In the genomic region with DNA sequence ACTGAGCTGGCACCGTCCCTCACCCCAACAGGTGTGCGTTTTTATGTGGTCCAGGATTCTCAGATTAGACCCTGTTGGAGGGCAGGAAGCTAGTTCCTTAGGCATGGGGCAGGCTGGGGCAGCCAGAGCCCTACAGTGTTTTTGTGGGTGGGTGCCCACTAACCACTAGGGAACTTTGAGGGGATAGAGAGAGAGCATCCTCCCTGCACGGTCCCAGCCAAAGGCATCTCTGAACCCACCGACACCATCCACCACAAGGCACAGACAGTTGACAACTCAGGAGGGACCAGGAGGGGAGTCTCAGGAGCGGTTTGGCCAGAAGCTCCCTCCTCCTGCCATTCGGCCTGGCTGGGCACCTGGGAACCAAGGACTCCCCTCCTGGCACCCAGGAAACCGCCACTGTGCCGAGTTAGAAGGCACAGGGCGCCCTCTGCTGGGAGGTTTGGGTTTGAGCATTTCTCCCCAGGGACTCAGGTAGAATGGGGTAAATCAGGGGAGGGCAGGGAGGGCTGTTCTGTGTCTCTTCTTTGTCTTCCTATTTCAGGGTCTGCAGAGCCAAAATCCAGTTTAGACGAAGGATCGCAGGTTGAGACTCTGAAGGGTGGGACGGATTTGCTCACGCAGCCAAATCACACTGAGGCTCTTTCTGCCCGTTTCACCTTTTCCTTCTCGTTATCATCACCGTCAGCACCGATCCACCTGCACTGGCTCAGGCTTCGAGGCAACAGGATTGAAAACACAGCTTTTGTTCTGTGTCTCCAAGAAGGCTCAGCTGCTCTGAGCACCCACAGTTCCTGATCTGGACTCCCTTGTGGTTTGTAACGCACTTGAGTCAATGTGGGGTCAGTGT, we compare ENCODE assay signal across 8 cellular contexts.
DNase-seq lines count a peak whose midpoint lies in the region; ATAC-seq, FAIRE-seq and TF ChIP-seq lines count a peak whose summit lies in the region.

No MANE protein-coding gene starts in this region.

- H3K4me1 Mint-ChIP-seq in Calu3 (ENCODE audit: low read depth, unreplicated experiment) (no peaks in the 10 kb centered on the region), astrocyte (ENCODE audit: low read depth, unreplicated experiment) (no peaks in the 10 kb centered on the region)

- H2AFZ ChIP-seq in astrocyte (ENCODE audit: low read depth, low read length) (no peak overlapping the region), keratinocyte (ENCODE audit: control insufficient read depth, low read length) (no peak overlapping the region)

- H3K9ac ChIP-seq in astrocyte (ENCODE audit: low read length) (peak overlapping the region; percentile 44), keratinocyte (ENCODE audit: control insufficient read depth, extremely low read depth, insufficient read depth, low read length) (no peak overlapping the region)

- TF ChIP-seq CTCF in Calu3 (IDR thresholded peaks at IDR 0.05; ENCODE audit: unreplicated experiment): peak; percentile 91
- TF ChIP-seq CTCF in astrocyte (IDR thresholded peaks at IDR 0.05; ENCODE audit: insufficient read depth, low read depth, low read length): peak; percentile 57
- TF ChIP-seq CTCF in keratinocyte (optimal IDR thresholded peaks at IDR 0.05 in 1 of 3, IDR thresholded peaks at IDR 0.05 in 1 of 3, conservative IDR thresholded peaks at IDR 0.05 in 1 of 3; ENCODE audit: extremely low read depth in 1 of 3, insufficient read depth in 2 of 3, low read length in 3 of 3): peak; percentile 69 to 88 (median 87)

- H3K9me3 Mint-ChIP-seq in Calu3 (ENCODE audit: low read depth, unreplicated experiment) (no peaks in the 10 kb centered on the region), astrocyte (ENCODE audit: unreplicated experiment) (peaks cover 3% of the 10 kb centered on the region)

- intact Hi-C loops in Calu3 (cut with micrococcal nuclease; ENCODE audit: unreplicated experiment): loop anchor here (1.0 to 5.0 kb wide), 3 partner anchors 20 to 200 kb away; no protein-coding TSS in a partner anchor

- H3K27ac ChIP-seq in astrocyte (ENCODE audit: low read depth, low read length) (no peak overlapping the region), keratinocyte (ENCODE audit: control insufficient read depth, insufficient read depth, low read length) (no peak overlapping the region)

- H4K20me1 ChIP-seq in astrocyte (ENCODE audit: insufficient read depth, low read length) (no peaks in the 10 kb centered on the region), keratinocyte (ENCODE audit: control insufficient read depth, extremely low read depth, insufficient read depth, low read length) (no peaks in the 10 kb centered on the region)

- H3K27me3 Mint-ChIP-seq in Calu3 (ENCODE audit: unreplicated experiment) (peaks cover 25% of the 10 kb centered on the region), astrocyte (ENCODE audit: low read depth, unreplicated experiment) (peaks cover 32% of the 10 kb centered on the region)

- H3K79me2 ChIP-seq in astrocyte (ENCODE audit: insufficient read depth, low read length) (no peaks in the 10 kb centered on the region), keratinocyte (ENCODE audit: control insufficient read depth, insufficient read depth, low read length) (no peaks in the 10 kb centered on the region)

- peaks cover 2% of the 10 kb centered on the region for H3K27me3 ChIP-seq in astrocyte (ENCODE audit: insufficient read depth, low read length)
- peaks cover 8% of the 10 kb centered on the region for H3K27me3 ChIP-seq in keratinocyte (ENCODE audit: control insufficient read depth, extremely low read depth, insufficient read depth, low read length)

- no peak overlapping the region for H3K4me3 ChIP-seq in astrocyte (ENCODE audit: insufficient read depth, low read depth, low read length)
- no peak overlapping the region for H3K4me3 ChIP-seq in keratinocyte (ENCODE audit: control insufficient read depth in 2 of 3, extremely low read depth in 1 of 3, insufficient read depth in 2 of 3, low read depth in 1 of 3, low read length in 3 of 3)

- BruUV-seq in Calu3 (replicated peaks; lab: Mats Ljungman, UMichigan): no TSS peak

- H3K9me3 ChIP-seq in astrocyte (ENCODE audit: insufficient read depth, low read depth, low read length) (no peaks in the 10 kb centered on the region), keratinocyte (ENCODE audit: control insufficient read depth, low read depth, low read length) (no peaks in the 10 kb centered on the region)

- ATAC-seq in GM21723 (IDR thresholded peaks at IDR 0.05; ENCODE audit: unreplicated experiment) (no peak), GM19467 (IDR thresholded peaks at IDR 0.05; ENCODE audit: unreplicated experiment) (no peak)

- dilution Hi-C loops in keratinocyte (cut with MboI; ENCODE audit: extremely low pct_ligation_motif_present, low sequenced_read_pairs): no loop called here

- CTCF ChIA-PET in Calu3 (lab: Charles Lee): interaction anchor here (0.7 to 2.2 kb wide), 9 partner anchors 21 to 243 kb away, joined by 3 to 20 read pairs (median 4); no protein-coding TSS in a partner anchor

- FAIRE-seq in astrocyte (lab: Jason Lieb, UNC) (no peak), keratinocyte (lab: Jason Lieb, UNC) (peak; percentile 76)

- no peak overlapping the region for H3K4me2 ChIP-seq in astrocyte (ENCODE audit: low read length)
- H3K4me2 ChIP-seq in keratinocyte (ENCODE audit: control insufficient read depth, extremely low read depth, insufficient read depth, low read depth, low read length): no peak overlapping the region

- H3K27ac Mint-ChIP-seq in Calu3 (ENCODE audit: unreplicated experiment) (no peak overlapping the region), astrocyte (ENCODE audit: unreplicated experiment) (peak overlapping the region; percentile 78)

- H3K4me3 Mint-ChIP-seq in Calu3 (ENCODE audit: low read depth, unreplicated experiment): no peak overlapping the region
- H3K4me3 Mint-ChIP-seq in astrocyte (ENCODE audit: unreplicated experiment): no peak overlapping the region

- no peaks in the 10 kb centered on the region for H3K36me3 Mint-ChIP-seq in Calu3 (ENCODE audit: insufficient read depth, unreplicated experiment)
- H3K36me3 Mint-ChIP-seq in astrocyte (ENCODE audit: low read depth, unreplicated experiment): peaks cover 2% of the 10 kb centered on the region

- no peaks in the 10 kb centered on the region for H3K36me3 ChIP-seq in astrocyte (ENCODE audit: insufficient read depth, low read length)
- H3K36me3 ChIP-seq in keratinocyte (ENCODE audit: control insufficient read depth in 2 of 2, extremely low read depth in 1 of 2, insufficient read depth in 2 of 2, low read length in 2 of 2): no peaks in the 10 kb centered on the region

- H3K9me1 ChIP-seq in keratinocyte (ENCODE audit: control insufficient read depth, extremely low read depth, insufficient read depth, low read length): no peaks in the 10 kb centered on the region

- peak; percentile 89 for DNase-seq in Calu3
- DNase-seq in HuH-7.5 (ENCODE audit: low spot score): peak; percentile 64
- peak in 4 of 5 donors; percentile 31 to 35 (median 32) for DNase-seq in T-helper 1 cell
- no peak for DNase-seq in astrocyte (ENCODE audit: low read depth)
- no peak for DNase-seq in keratinocyte (ENCODE audit: low read depth, low spot score)
- DNase-seq in stimulated activated CD8-positive, alpha-beta memory T cell treated with anti-CD3 and anti-CD28 coated beads, Interleukin-12 subunit alpha, Interleukin-12 subunit beta, amount 100 ng/mL, for 1 hour (ENCODE audit: low read depth): peak; percentile 11

- H3K4me1 ChIP-seq in astrocyte (ENCODE audit: insufficient read depth, low read length) (peaks cover 22% of the 10 kb centered on the region), keratinocyte (ENCODE audit: control insufficient read depth, extremely low read depth, insufficient read depth, low read length) (no peaks in the 10 kb centered on the region)

Comparison
In these comparisons a context has a peak if more than half of its experiments do, and no peak if none do; other contexts are left out.
1. DNase-seq: peak in Calu3 (single experiment), HuH-7.5 (single experiment), T-helper 1 cell (4 of 5) and stimulated activated CD8-positive, alpha-beta memory T cell treated with anti-CD3 and anti-CD28 coated beads, Interleukin-12 subunit alpha, Interleukin-12 subunit beta, amount 100 ng/mL, for 1 hour (single experiment); none in astrocyte (single experiment) and keratinocyte (single experiment).
2. Peak in every context shown above with its lines, with median percentiles within 50 percentile points of each other: CTCF ChIP-seq.